Comparison of ENCODE assay signal across 12 cellular contexts in the genomic region with DNA sequence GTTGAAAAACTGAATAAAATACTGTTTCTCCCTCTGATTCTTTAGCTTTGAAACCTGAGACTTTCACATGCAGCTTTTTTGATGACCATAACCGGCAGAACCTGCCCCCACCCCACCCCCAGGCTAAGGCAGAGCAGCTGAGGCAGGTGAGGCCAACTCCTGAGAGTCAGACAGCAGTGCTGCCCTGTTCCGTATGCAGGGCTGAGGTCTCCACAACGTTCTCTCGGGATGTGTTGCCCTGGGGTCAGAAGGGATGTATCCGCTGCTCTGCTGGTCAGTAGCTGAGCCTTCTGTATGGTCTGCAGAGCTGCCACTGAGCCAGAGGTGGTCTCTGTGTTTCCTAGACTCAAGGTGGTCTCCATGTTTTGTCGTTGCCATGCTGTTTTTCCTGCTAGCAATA.
A peak's percentile ranks its signal among the peaks of the same experiment; 100 is the strongest.
DNase-seq lines count a peak whose midpoint lies in the region; ATAC-seq and TF ChIP-seq lines count a peak whose summit lies in the region.
"Had no signal": no experiment of that assay in that cellular context is flagged by ENCODE, and none has a peak within 500 bp of the region (broad histone marks: within the 10 kb centered on the region; RNA-seq: fewer than 3 reads in every experiment).

No MANE protein-coding gene starts in this region.

- no peak for TF ChIP-seq POLR2A in uterus (IDR thresholded peaks at IDR 0.05)

- intact Hi-C loops in uterus (cut with DNase I; ENCODE audit: low total_unique reads), result no loop called here

- ATAC-seq in RWPE2 (ENCODE audit: low read depth) (peak; percentile 26; the same call in 2 of the 3 replicates), HG03520 (IDR thresholded peaks at IDR 0.05; ENCODE audit: unreplicated experiment) (no peak)

- TF ChIP-seq CTCF in RWPE2 (IDR thresholded peaks at IDR 0.05; ENCODE audit: poor library complexity, severe bottlenecking) (no peak), uterus (IDR thresholded peaks at IDR 0.05) (no peak)

- H3K9me3 ChIP-seq in RWPE2 (ENCODE audit: severe bottlenecking) (no peaks in the 10 kb centered on the region), uterus (no peaks in the 10 kb centered on the region)
- H3K9me3 ChIP-seq: neutrophil had no signal

- peak overlapping the region; percentile 84 for H3K27ac ChIP-seq in RWPE2 (ENCODE audit: poor library complexity, severe bottlenecking)
- peak overlapping the region; percentile 75 to 95 for H3K27ac ChIP-seq in uterus
- H3K27ac ChIP-seq: neutrophil had no signal

- H3K36me3 ChIP-seq in RWPE2 (ENCODE audit: low read depth) (no peaks in the 10 kb centered on the region), uterus (no peaks in the 10 kb centered on the region)
- H3K36me3 ChIP-seq: neutrophil had no signal

- peaks cover 72% of the 10 kb centered on the region for H3K4me1 ChIP-seq in RWPE2 (ENCODE audit: insufficient read depth, poor library complexity, severe bottlenecking)
- H3K4me1 ChIP-seq in uterus, result peaks cover 11 to 24% of the 10 kb centered on the region in 2 donors

- DNase-seq in activated CD8-positive, alpha-beta memory T cell treated with anti-CD3 and anti-CD28 coated beads for 24 hours, result peak; percentile 32
- DNase-seq in activated CD8-positive, alpha-beta memory T cell treated with anti-CD3 and anti-CD28 coated beads, Interleukin-2, amount 50 U/mL, for 4 hours, result no peak
- no peak for DNase-seq in RWPE2 (ENCODE audit: low spot score)
- DNase-seq in islet precursor cell, result peak; percentile 91
- no peak for DNase-seq in uterus
- DNase-seq in DMS114 treated with DMSO at 0.1 percent for 48 hours (lab: John Stamatoyannopoulos, UW; ENCODE audit: unreplicated experiment), result no peak
- no peak for DNase-seq in NCI-H2227 (lab: John Stamatoyannopoulos, UW; ENCODE audit: unreplicated experiment)
- DNase-seq: activated naive CD8-positive, alpha-beta T cell treated with anti-CD3 and anti-CD28 coated beads, Interleukin-2, amount 10 ng/mL, durations not matched to agents 7 days and 5 days; NCI-H82; stimulated activated CD4-positive, alpha-beta T cell treated with anti-CD3 and anti-CD28 coated beads, Interleukin-12 subunit alpha, Interleukin-12 subunit beta, amount 100 ng/mL, for 4 hours had no signal

- H3K27me3 ChIP-seq in RWPE2 (ENCODE audit: insufficient read depth, poor library complexity, severe bottlenecking) (no peaks in the 10 kb centered on the region), uterus (no peaks in the 10 kb centered on the region)
- H3K27me3 ChIP-seq: neutrophil had no signal

- no peak overlapping the region for H3K4me3 ChIP-seq in RWPE2 (ENCODE audit: severe bottlenecking)
- no peak overlapping the region for H3K4me3 ChIP-seq in uterus

Comparison
In these comparisons a context has a peak if more than half of its experiments do, and no peak if none do; other contexts are left out.
1. DNase-seq: peak in activated CD8-positive, alpha-beta memory T cell treated with anti-CD3 and anti-CD28 coated beads for 24 hours (single experiment) and islet precursor cell (single experiment); none in activated CD8-positive, alpha-beta memory T cell treated with anti-CD3 and anti-CD28 coated beads, Interleukin-2, amount 50 U/mL, for 4 hours (single experiment), RWPE2 (single experiment), uterus (0 of 2), DMS114 treated with DMSO at 0.1 percent for 48 hours (single experiment) and NCI-H2227 (single experiment).